10 cellular contexts compared by ENCODE assay signal in genomic region chr10:29535778-29536459, GRCh38.
A peak's percentile ranks its signal among the peaks of the same experiment; 100 is the strongest.
DNase-seq lines count a peak whose midpoint lies in the region; ATAC-seq and TF ChIP-seq lines count a peak whose summit lies in the region.
"Had no signal": no experiment of that assay in that cellular context is flagged by ENCODE, and none has a peak within 500 bp of the region (broad histone marks: within the 10 kb centered on the region; RNA-seq: fewer than 3 reads in every experiment).

No MANE protein-coding gene starts in this region.

- H3K4me2 ChIP-seq in mammary epithelial cell (ENCODE audit: insufficient read depth, low read depth, low read length), result peak overlapping the region; percentile 68

- H2AFZ ChIP-seq in mammary epithelial cell (ENCODE audit: low read depth, low read length), result peak overlapping the region; percentile 70

- in situ Hi-C loops in mammary epithelial cell (cut with MboI; ENCODE audit: low sequenced_read_pairs in 2 of 2), result no loop called here

- no peaks in the 10 kb centered on the region for H3K36me3 ChIP-seq in mammary epithelial cell (ENCODE audit: insufficient read depth, low read length)
- peaks cover 0 to 26% (median 14%) of the 10 kb centered on the region in 5 donors for H3K36me3 ChIP-seq in subcutaneous abdominal adipose tissue (ENCODE audit: control insufficient read depth in 5 of 5, insufficient read depth in 5 of 5, low read length in 5 of 5)
- no peaks in the 10 kb centered on the region for H3K36me3 ChIP-seq in WERI-Rb-1

- dilution Hi-C loops in mammary epithelial cell (cut with HindIII; ENCODE audit: low sequenced_read_pairs), result no loop called here

- DNase-seq in HFFc6, result no peak
- peak; percentile 55 for DNase-seq in mammary epithelial cell
- no peak for DNase-seq in cerebellar cortex (ENCODE audit: low spot score)
- no peak for DNase-seq in WERI-Rb-1
- DNase-seq in NCI-H1105 treated with DMSO at 0.1 percent for 48 hours (lab: John Stamatoyannopoulos, UW), result no peak
- DNase-seq: activated naive CD4-positive, alpha-beta T cell; NCI-H524 treated with DMSO at 0.1 percent for 48 hours had no signal

- no peaks in the 10 kb centered on the region for H4K20me1 ChIP-seq in mammary epithelial cell (ENCODE audit: insufficient read depth, low read length)

- no peaks in the 10 kb centered on the region for H3K36me3 Mint-ChIP-seq in HFFc6 (ENCODE audit: low read depth)

- intact Hi-C loops in mammary epithelial cell (cut with micrococcal nuclease), result loop anchor here (1.0 to 5.0 kb wide), 4 partner anchors 54 to 466 kb away; no protein-coding TSS in a partner anchor

- peaks cover 25% of the 10 kb centered on the region for H3K4me1 ChIP-seq in mammary epithelial cell (ENCODE audit: insufficient read depth, low read length)
- peaks cover 3 to 13% (median 8%) of the 10 kb centered on the region in 5 donors for H3K4me1 ChIP-seq in subcutaneous abdominal adipose tissue (ENCODE audit: control insufficient read depth in 5 of 5, insufficient read depth in 5 of 5, low read length in 5 of 5)

- H3K4me3 Mint-ChIP-seq in HFFc6, result peak overlapping the region; percentile 82

- peak overlapping the region; percentile 40 for H3K9ac ChIP-seq in mammary epithelial cell (ENCODE audit: insufficient read depth, low read length)
- no peak overlapping the region for H3K9ac ChIP-seq in subcutaneous abdominal adipose tissue (ENCODE audit: low read length in 5 of 5)

- 33% methylated on average over 7 of the region's 7 CpGs for WGBS in mammary epithelial cell (ENCODE audit: low coverage, missing lambda C conversion rate)

- H3K27ac ChIP-seq in mammary epithelial cell (ENCODE audit: insufficient read depth, low read depth, low read length) (peak overlapping the region; percentile 70), layer of hippocampus (ENCODE audit: low read depth, low read length) (peak overlapping the region; percentile 3), subcutaneous abdominal adipose tissue (ENCODE audit: low read depth, low read length) (peak overlapping the region; percentile 56), WERI-Rb-1 (no peak overlapping the region)

- no peak overlapping the region for H3K4me3 ChIP-seq in mammary epithelial cell (replicated peaks in 1 of 3; ENCODE audit: insufficient read depth in 1 of 3, low read depth in 2 of 3, low read length in 3 of 3)
- peak overlapping the region in 1 of 5 donors; percentile 6 for H3K4me3 ChIP-seq in subcutaneous abdominal adipose tissue (ENCODE audit: low read depth in 1 of 5, low read length in 5 of 5)
- H3K4me3 ChIP-seq in WERI-Rb-1 (ENCODE audit: low read depth, low read length), result no peak overlapping the region

- CTCF ChIA-PET in mammary epithelial cell (lab: Charles Lee; ENCODE audit: low non-redundant PET), result interaction anchor here (0.7 to 1.0 kb wide), 2 partner anchors 19 to 54 kb away, joined by 3 to 21 read pairs; no protein-coding TSS in a partner anchor

- TF ChIP-seq CTCF in HFFc6 (IDR thresholded peaks at IDR 0.05) (peak; percentile 69), mammary epithelial cell (conservative IDR thresholded peaks at IDR 0.05 in 1 of 2, IDR thresholded peaks at IDR 0.05 in 1 of 2; ENCODE audit: extremely low read depth in 1 of 2, insufficient read depth in 1 of 2, low read depth in 1 of 2, low read length in 2 of 2) (no peak), WERI-Rb-1 (IDR thresholded peaks at IDR 0.05; ENCODE audit: low read depth, low read length) (no peak)

- peaks cover 23% of the 10 kb centered on the region for H3K27me3 Mint-ChIP-seq in HFFc6 (ENCODE audit: insufficient read depth)

- H3K9me3 Mint-ChIP-seq in HFFc6, result no peaks in the 10 kb centered on the region

- H3K4me1 Mint-ChIP-seq in HFFc6 (ENCODE audit: low read depth), result peaks cover 28% of the 10 kb centered on the region

- no TSS peak for BruUV-seq in mammary epithelial cell (replicated peaks; lab: Mats Ljungman, UMichigan)

- ATAC-seq in GM18517 (IDR thresholded peaks at IDR 0.05; ENCODE audit: unreplicated experiment), result no peak

- H3K9me3 ChIP-seq in mammary epithelial cell (replicated peaks; ENCODE audit: insufficient read depth, low read length), result no peaks in the 10 kb centered on the region
- H3K9me3 ChIP-seq in subcutaneous abdominal adipose tissue (ENCODE audit: control insufficient read depth in 5 of 5, low read length in 5 of 5), result no peaks in the 10 kb centered on the region
- no peaks in the 10 kb centered on the region for H3K9me3 ChIP-seq in WERI-Rb-1 (ENCODE audit: severe bottlenecking)

- no peaks in the 10 kb centered on the region for H3K27me3 ChIP-seq in mammary epithelial cell (ENCODE audit: insufficient read depth, low read length)
- no peaks in the 10 kb centered on the region for H3K27me3 ChIP-seq in layer of hippocampus (ENCODE audit: control insufficient read depth, insufficient read depth, low read length)
- H3K27me3 ChIP-seq in subcutaneous abdominal adipose tissue (ENCODE audit: control insufficient read depth in 5 of 5, insufficient read depth in 4 of 5, low read length in 5 of 5), result no peaks in the 10 kb centered on the region
- H3K27me3 ChIP-seq in WERI-Rb-1 (ENCODE audit: insufficient read depth, low read depth, severe bottlenecking), result no peaks in the 10 kb centered on the region

- peak overlapping the region; percentile 68 for H3K27ac Mint-ChIP-seq in HFFc6

- H3K79me2 ChIP-seq in mammary epithelial cell (ENCODE audit: insufficient read depth, low read length), result peaks cover 63% of the 10 kb centered on the region
